Comparison of ENCODE assay signal across 1 cellular context in the genomic region with DNA sequence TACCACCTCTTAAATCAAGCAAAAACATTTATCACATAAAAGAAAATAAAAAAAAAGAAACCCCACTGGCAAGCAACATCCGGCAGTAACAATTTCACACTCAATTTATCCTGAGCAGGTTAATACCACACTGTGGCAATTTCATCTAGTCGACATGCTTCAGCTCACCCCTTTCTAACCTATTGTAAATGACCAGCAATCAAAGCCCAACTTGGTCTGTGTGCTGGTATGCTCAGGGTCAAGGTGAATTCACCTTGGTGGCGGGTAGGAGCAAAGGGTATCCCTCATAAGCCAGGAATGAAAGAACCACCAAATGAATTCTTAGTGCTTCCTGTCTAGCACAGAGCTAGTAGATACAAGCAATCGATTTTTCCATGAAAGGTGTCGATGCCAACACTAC.
TF ChIP-seq lines count a peak whose summit lies in the region.

No MANE protein-coding gene starts in this region.

TF ChIP-seq in HepG2, 621 proteins besides CTCF, POLR2A, EP300 and RAD21 (continued from another document and continues in another):
- TF ChIP-seq, protein P1, sequence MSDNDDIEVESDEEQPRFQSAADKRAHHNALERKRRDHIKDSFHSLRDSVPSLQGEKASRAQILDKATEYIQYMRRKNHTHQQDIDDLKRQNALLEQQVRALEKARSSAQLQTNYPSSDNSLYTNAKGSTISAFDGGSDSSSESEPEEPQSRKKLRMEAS (IDR thresholded peaks at IDR 0.05), result no peak
- TF ChIP-seq GABPA (IDR thresholded peaks at IDR 0.05; ENCODE audit: low read depth, low read length) (no peak), GABPA (CRISPR knock-in tag; IDR thresholded peaks at IDR 0.05; ENCODE audit: low read depth) (no peak), SP2 (CRISPR knock-in tag; IDR thresholded peaks at IDR 0.05) (no peak), PRDM15 (CRISPR knock-in tag; IDR thresholded peaks at IDR 0.05) (no peak), ATRX (CRISPR knock-in tag; IDR thresholded peaks at IDR 0.05; ENCODE audit: borderline replicate concordance) (no peak), RORA (CRISPR knock-in tag; IDR thresholded peaks at IDR 0.05) (no peak), ZFY (CRISPR knock-in tag; IDR thresholded peaks at IDR 0.05) (no peak), ZNF660 (CRISPR knock-in tag; IDR thresholded peaks at IDR 0.05; ENCODE audit: borderline replicate concordance, low read depth) (no peak), REPIN1 (CRISPR knock-in tag; IDR thresholded peaks at IDR 0.05; ENCODE audit: borderline replicate concordance, low read depth) (no peak), CEBPB (IDR thresholded peaks at IDR 0.05; ENCODE audit: borderline replicate concordance, low read depth, low read length) (no peak), ZNF30 (CRISPR knock-in tag; IDR thresholded peaks at IDR 0.05) (no peak), ZNF362 (CRISPR knock-in tag; IDR thresholded peaks at IDR 0.05; ENCODE audit: borderline replicate concordance) (no peak), NR2F6 (IDR thresholded peaks at IDR 0.05) (peak; percentile 75; the same call in 1 of the 2 replicates), NR2F6 (CRISPR knock-in tag; IDR thresholded peaks at IDR 0.05) (peak; percentile 81), NR2F2 (IDR thresholded peaks at IDR 0.05; ENCODE audit: borderline replicate concordance, low read depth) (peak; percentile 63), HES4 (CRISPR knock-in tag; IDR thresholded peaks at IDR 0.05; ENCODE audit: borderline replicate concordance) (no peak), ZNF383 (CRISPR knock-in tag; IDR thresholded peaks at IDR 0.05; ENCODE audit: borderline replicate concordance) (no peak), SIX1 (CRISPR knock-in tag; IDR thresholded peaks at IDR 0.05; ENCODE audit: borderline replicate concordance) (no peak), AGO2 (optimal IDR thresholded peaks at IDR 0.05; ENCODE audit: low read depth, low read length) (no peak), KAT8 (CRISPR knock-in tag; IDR thresholded peaks at IDR 0.05) (no peak), ZNF563 (CRISPR knock-in tag; IDR thresholded peaks at IDR 0.05) (no peak), HDAC6 (IDR thresholded peaks at IDR 0.05; ENCODE audit: low read depth, low read length) (no peak), ZNF746 (CRISPR knock-in tag; IDR thresholded peaks at IDR 0.05) (no peak), ZNF598 (CRISPR knock-in tag; IDR thresholded peaks at IDR 0.05; ENCODE audit: borderline replicate concordance) (no peak), RCOR2 (CRISPR knock-in tag; IDR thresholded peaks at IDR 0.05) (no peak), ZFX (CRISPR knock-in tag; IDR thresholded peaks at IDR 0.05; ENCODE audit: low read depth) (no peak), MTF2 (CRISPR knock-in tag; IDR thresholded peaks at IDR 0.05; ENCODE audit: borderline replicate concordance) (no peak), PHB2 (IDR thresholded peaks at IDR 0.05; ENCODE audit: partially characterized antibody) (no peak), ZNF337 (CRISPR knock-in tag; IDR thresholded peaks at IDR 0.05; ENCODE audit: borderline replicate concordance, low read depth) (no peak), ZSCAN25 (CRISPR knock-in tag; IDR thresholded peaks at IDR 0.05) (no peak), SOX13 (IDR thresholded peaks at IDR 0.05) (no peak), SOX13 (CRISPR knock-in tag; conservative IDR thresholded peaks at IDR 0.05 in 1 of 2, IDR thresholded peaks at IDR 0.05 in 1 of 2) (peak in 1 of 2 experiments; percentile 39; a peak in 1 of 4 replicates), HNF4A (CRISPR knock-in tag; IDR thresholded peaks at IDR 0.05) (peak; percentile 71), ETV5 (CRISPR knock-in tag; IDR thresholded peaks at IDR 0.05; ENCODE audit: borderline replicate concordance) (peak; percentile 42; the same call in 1 of the 2 replicates), FOXC1 (CRISPR knock-in tag; IDR thresholded peaks at IDR 0.05; ENCODE audit: borderline replicate concordance) (no peak), ZNF510 (CRISPR knock-in tag; IDR thresholded peaks at IDR 0.05; ENCODE audit: low read depth) (no peak), YEATS4 (CRISPR knock-in tag; IDR thresholded peaks at IDR 0.05; ENCODE audit: borderline replicate concordance) (no peak), ZNF770 (CRISPR knock-in tag; IDR thresholded peaks at IDR 0.05) (no peak), BRF2 (CRISPR knock-in tag; IDR thresholded peaks at IDR 0.05) (no peak), TMF1 (CRISPR knock-in tag; IDR thresholded peaks at IDR 0.05; ENCODE audit: low read depth) (no peak), HOXA9 (CRISPR knock-in tag; IDR thresholded peaks at IDR 0.05; ENCODE audit: borderline replicate concordance) (no peak), ZNF878 (CRISPR knock-in tag; IDR thresholded peaks at IDR 0.05) (no peak), THAP11 (CRISPR knock-in tag; IDR thresholded peaks at IDR 0.05) (no peak), CENPT (CRISPR knock-in tag; IDR thresholded peaks at IDR 0.05; ENCODE audit: low read depth) (no peak)
- TF ChIP-seq, protein P2, sequence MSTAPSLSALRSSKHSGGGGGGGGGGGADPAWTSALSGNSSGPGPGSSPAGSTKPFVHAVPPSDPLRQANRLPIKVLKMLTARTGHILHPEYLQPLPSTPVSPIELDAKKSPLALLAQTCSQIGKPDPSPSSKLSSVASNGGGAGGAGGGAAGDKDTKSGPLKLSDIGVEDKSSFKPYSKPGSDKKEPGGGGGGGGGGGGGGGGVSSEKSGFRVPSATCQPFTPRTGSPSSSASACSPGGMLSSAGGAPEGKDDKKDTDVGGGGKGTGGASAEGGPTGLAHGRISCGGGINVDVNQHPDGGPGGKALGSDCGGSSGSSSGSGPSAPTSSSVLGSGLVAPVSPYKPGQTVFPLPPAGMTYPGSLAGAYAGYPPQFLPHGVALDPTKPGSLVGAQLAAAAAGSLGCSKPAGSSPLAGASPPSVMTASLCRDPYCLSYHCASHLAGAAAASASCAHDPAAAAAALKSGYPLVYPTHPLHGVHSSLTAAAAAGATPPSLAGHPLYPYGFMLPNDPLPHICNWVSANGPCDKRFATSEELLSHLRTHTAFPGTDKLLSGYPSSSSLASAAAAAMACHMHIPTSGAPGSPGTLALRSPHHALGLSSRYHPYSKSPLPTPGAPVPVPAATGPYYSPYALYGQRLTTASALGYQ (CRISPR knock-in tag; IDR thresholded peaks at IDR 0.05), result no peak
- TF ChIP-seq, protein P3, sequence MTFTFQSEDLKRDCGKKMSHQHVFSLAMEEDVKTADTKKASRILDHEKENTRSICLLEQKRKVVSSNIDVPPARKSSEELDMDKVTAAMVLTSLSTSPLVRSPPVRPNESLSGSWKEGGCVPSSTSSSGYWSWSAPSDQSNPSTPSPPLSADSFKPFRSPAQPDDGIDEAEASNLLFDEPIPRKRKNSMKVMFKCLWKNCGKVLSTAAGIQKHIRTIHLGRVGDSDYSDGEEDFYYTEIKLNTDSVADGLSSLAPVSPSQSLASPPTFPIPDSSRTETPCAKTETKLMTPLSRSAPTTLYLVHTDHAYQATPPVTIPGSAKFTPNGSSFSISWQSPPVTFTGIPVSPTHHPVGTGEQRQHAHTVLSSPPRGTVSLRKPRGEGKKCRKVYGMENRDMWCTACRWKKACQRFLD (CRISPR knock-in tag; IDR thresholded peaks at IDR 0.05; ENCODE audit: borderline replicate concordance), result no peak
- TF ChIP-seq, protein P4, sequence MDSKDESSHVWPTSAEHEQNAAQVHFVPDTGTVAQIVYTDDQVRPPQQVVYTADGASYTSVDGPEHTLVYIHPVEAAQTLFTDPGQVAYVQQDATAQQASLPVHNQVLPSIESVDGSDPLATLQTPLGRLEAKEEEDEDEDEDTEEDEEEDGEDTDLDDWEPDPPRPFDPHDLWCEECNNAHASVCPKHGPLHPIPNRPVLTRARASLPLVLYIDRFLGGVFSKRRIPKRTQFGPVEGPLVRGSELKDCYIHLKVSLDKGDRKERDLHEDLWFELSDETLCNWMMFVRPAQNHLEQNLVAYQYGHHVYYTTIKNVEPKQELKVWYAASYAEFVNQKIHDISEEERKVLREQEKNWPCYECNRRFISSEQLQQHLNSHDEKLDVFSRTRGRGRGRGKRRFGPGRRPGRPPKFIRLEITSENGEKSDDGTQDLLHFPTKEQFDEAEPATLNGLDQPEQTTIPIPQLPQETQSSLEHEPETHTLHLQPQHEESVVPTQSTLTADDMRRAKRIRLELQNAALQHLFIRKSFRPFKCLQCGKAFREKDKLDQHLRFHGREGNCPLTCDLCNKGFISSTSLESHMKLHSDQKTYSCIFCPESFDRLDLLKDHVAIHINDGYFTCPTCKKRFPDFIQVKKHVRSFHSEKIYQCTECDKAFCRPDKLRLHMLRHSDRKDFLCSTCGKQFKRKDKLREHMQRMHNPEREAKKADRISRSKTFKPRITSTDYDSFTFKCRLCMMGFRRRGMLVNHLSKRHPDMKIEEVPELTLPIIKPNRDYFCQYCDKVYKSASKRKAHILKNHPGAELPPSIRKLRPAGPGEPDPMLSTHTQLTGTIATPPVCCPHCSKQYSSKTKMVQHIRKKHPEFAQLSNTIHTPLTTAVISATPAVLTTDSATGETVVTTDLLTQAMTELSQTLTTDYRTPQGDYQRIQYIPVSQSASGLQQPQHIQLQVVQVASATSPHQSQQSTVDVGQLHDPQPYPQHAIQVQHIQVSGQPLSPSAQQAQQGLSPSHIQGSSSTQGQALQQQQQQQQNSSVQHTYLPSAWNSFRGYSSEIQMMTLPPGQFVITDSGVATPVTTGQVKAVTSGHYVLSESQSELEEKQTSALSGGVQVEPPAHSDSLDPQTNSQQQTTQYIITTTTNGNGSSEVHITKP (CRISPR knock-in tag; IDR thresholded peaks at IDR 0.05; ENCODE audit: low read depth), result 0 out of 2 replicates have a peak, but pooled peaks have one; percentile 37
- TF ChIP-seq, protein P5, sequence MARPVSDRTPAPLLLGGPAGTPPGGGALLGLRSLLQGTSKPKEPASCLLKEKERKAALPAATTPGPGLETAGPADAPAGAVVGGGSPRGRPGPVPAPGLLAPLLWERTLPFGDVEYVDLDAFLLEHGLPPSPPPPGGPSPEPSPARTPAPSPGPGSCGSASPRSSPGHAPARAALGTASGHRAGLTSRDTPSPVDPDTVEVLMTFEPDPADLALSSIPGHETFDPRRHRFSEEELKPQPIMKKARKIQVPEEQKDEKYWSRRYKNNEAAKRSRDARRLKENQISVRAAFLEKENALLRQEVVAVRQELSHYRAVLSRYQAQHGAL (CRISPR knock-in tag; IDR thresholded peaks at IDR 0.05; ENCODE audit: not compliant biosample characterization), result no peak
